In genomic region chr5:59661306-59661705, GRCh38 we compare ENCODE assay signal across 12 cellular contexts.
DNase-seq lines count a peak whose midpoint lies in the region; ATAC-seq, FAIRE-seq and TF ChIP-seq lines count a peak whose summit lies in the region.
"Had no signal": no experiment of that assay in that cellular context is flagged by ENCODE, and none has a peak within 500 bp of the region (broad histone marks: within the 10 kb centered on the region; RNA-seq: fewer than 3 reads in every experiment).

No MANE protein-coding gene starts in this region.

- intact Hi-C loops in endothelial cell of umbilical vein (cut with micrococcal nuclease) (loop anchor here (2.0 to 5.0 kb wide), 4 partner anchors 74 to 474 kb away; no protein-coding TSS in a partner anchor), body of pancreas (cut with DNase I) (loop anchor here (10.0 kb wide), 1 partner anchor 257 kb away; no protein-coding TSS in a partner anchor)

- H3K27me3 ChIP-seq in endothelial cell of umbilical vein (ENCODE audit: control insufficient read depth in 2 of 2, insufficient read depth in 2 of 2, low read length in 2 of 2), result no peaks in the 10 kb centered on the region
- H3K27me3 ChIP-seq in body of pancreas, result no peaks in the 10 kb centered on the region

- 97 to 100% methylated on average over 1 of the region's 1 CpG for WGBS in body of pancreas, 2 donors

- ATAC-seq in body of pancreas, result no peak

- TF ChIP-seq POLR2A in endothelial cell of umbilical vein (IDR thresholded peaks at IDR 0.05; ENCODE audit: low read depth, low read length) (no peak), body of pancreas (IDR thresholded peaks at IDR 0.05) (no peak)

- H3K4me2 ChIP-seq in endothelial cell of umbilical vein (ENCODE audit: insufficient read depth, low read length), result peak overlapping the region; percentile 60

- H3K4me3 ChIP-seq in endothelial cell of umbilical vein (replicated peaks in 1 of 3; ENCODE audit: insufficient read depth in 1 of 3, low read depth in 1 of 3, low read length in 3 of 3) (no peak overlapping the region), body of pancreas (no peak overlapping the region)

- CTCF ChIA-PET in endothelial cell of umbilical vein (lab: Charles Lee), result interaction anchor here (0.9 to 6.5 kb wide), 26 partner anchors 10 to 627 kb away, joined by 3 to 139 read pairs (median 6); no protein-coding TSS in a partner anchor

- H3K4me1 Mint-ChIP-seq in osteocyte (ENCODE audit: unreplicated experiment), result peaks cover 30% of the 10 kb centered on the region

- dilution Hi-C loops in endothelial cell of umbilical vein (cut with MboI; ENCODE audit: extremely low pct_ligation_motif_present, low sequenced_read_pairs), result no loop called here

- H3K27ac Mint-ChIP-seq in osteocyte (ENCODE audit: unreplicated experiment), result peak overlapping the region; percentile 38
- H3K27ac Mint-ChIP-seq: activated CD4-positive, alpha-beta memory T cell treated with anti-CD3 and anti-CD28 coated beads for 36 hours; dendritic cell treated with granulocyte-macrophage colony-stimulating factor and Interleukin-4, amounts not matched to agents 40 ng/mL and 50 ng/mL, for 4 days had no signal

- H3K36me3 ChIP-seq in endothelial cell of umbilical vein (ENCODE audit: control insufficient read depth in 2 of 2, extremely low read depth in 1 of 2, insufficient read depth in 2 of 2, low read length in 2 of 2) (no peaks in the 10 kb centered on the region), body of pancreas (replicated peaks in 1 of 2; ENCODE audit: insufficient read depth in 1 of 2, low read depth in 2 of 2) (no peaks in the 10 kb centered on the region)
- H3K36me3 ChIP-seq: lower lobe of right lung had no signal

- no peaks in the 10 kb centered on the region for H3K36me3 Mint-ChIP-seq in osteocyte (ENCODE audit: unreplicated experiment)
- H3K36me3 Mint-ChIP-seq: activated CD4-positive, alpha-beta memory T cell treated with anti-CD3 and anti-CD28 coated beads for 36 hours had no signal

- DNase-seq in DMS114 treated with DMSO at 0.1 percent for 48 hours (lab: John Stamatoyannopoulos, UW; ENCODE audit: unreplicated experiment), result peak; percentile 52
- peak; percentile 27 for DNase-seq in M059J (ENCODE audit: low read depth)
- DNase-seq in endothelial cell of umbilical vein (ENCODE audit: low read depth, low spot score), result peak; percentile 19
- DNase-seq in osteocyte (ENCODE audit: extremely low spot score, unreplicated experiment), result no peak
- DNase-seq in stimulated activated CD4-positive, alpha-beta T cell treated with anti-CD3 and anti-CD28 coated beads, Interleukin-12 subunit alpha, Interleukin-12 subunit beta, amount 100 ng/mL, for 4 hours, result no peak
- no peak for DNase-seq in amygdala (lab: John Stamatoyannopoulos, UW)
- no peak for DNase-seq in AG08396 (ENCODE audit: low spot score)
- DNase-seq in body of pancreas, result no peak
- DNase-seq: activated CD4-positive, alpha-beta memory T cell treated with anti-CD3 and anti-CD28 coated beads for 36 hours; lower lobe of right lung; nucleus accumbens had no signal

- H3K9me3 Mint-ChIP-seq in osteocyte (ENCODE audit: unreplicated experiment), result no peaks in the 10 kb centered on the region
- H3K9me3 Mint-ChIP-seq: activated CD4-positive, alpha-beta memory T cell treated with anti-CD3 and anti-CD28 coated beads for 36 hours; dendritic cell treated with granulocyte-macrophage colony-stimulating factor and Interleukin-4, amounts not matched to agents 40 ng/mL and 50 ng/mL, for 4 days had no signal

- H2AFZ ChIP-seq in endothelial cell of umbilical vein (ENCODE audit: low read depth, low read length), result no peak overlapping the region

- FAIRE-seq in endothelial cell of umbilical vein (lab: Jason Lieb, UNC), result no peak

- H3K4me1 ChIP-seq in endothelial cell of umbilical vein (ENCODE audit: control insufficient read depth, extremely low read depth, insufficient read depth, low read length) (peaks cover 20% of the 10 kb centered on the region), body of pancreas (no peaks in the 10 kb centered on the region)

- H3K4me3 Mint-ChIP-seq in osteocyte (ENCODE audit: unreplicated experiment), result no peak overlapping the region
- H3K4me3 Mint-ChIP-seq: activated CD4-positive, alpha-beta memory T cell treated with anti-CD3 and anti-CD28 coated beads for 36 hours; dendritic cell treated with granulocyte-macrophage colony-stimulating factor and Interleukin-4, amounts not matched to agents 40 ng/mL and 50 ng/mL, for 4 days had no signal

- no TSS peak for BruUV-seq in endothelial cell of umbilical vein (replicated peaks; lab: Mats Ljungman, UMichigan)

- H4K20me1 ChIP-seq in endothelial cell of umbilical vein (replicated peaks; ENCODE audit: control insufficient read depth, extremely low read depth, insufficient read depth, low read length), result peaks cover 3% of the 10 kb centered on the region

- POLR2A ChIA-PET in endothelial cell of umbilical vein (lab: Charles Lee), result no interaction called here

- TF ChIP-seq CTCF in endothelial cell of umbilical vein (IDR thresholded peaks at IDR 0.05; ENCODE audit: extremely low read depth in 1 of 2, insufficient read depth in 1 of 2, low read depth in 1 of 2, low read length in 2 of 2) (no peak), osteocyte (IDR thresholded peaks at IDR 0.05) (no peak), body of pancreas (IDR thresholded peaks at IDR 0.05) (no peak)

- H3K9me3 ChIP-seq in endothelial cell of umbilical vein (replicated peaks; ENCODE audit: control insufficient read depth, insufficient read depth, low read length), result no peaks in the 10 kb centered on the region
- H3K9me3 ChIP-seq in body of pancreas, result no peaks in the 10 kb centered on the region
- H3K9me3 ChIP-seq: lower lobe of right lung had no signal

- no peaks in the 10 kb centered on the region for H3K27me3 Mint-ChIP-seq in osteocyte (ENCODE audit: unreplicated experiment)
- H3K27me3 Mint-ChIP-seq: activated CD4-positive, alpha-beta memory T cell treated with anti-CD3 and anti-CD28 coated beads for 36 hours; dendritic cell treated with granulocyte-macrophage colony-stimulating factor and Interleukin-4, amounts not matched to agents 40 ng/mL and 50 ng/mL, for 4 days had no signal

- no peaks in the 10 kb centered on the region for H3K79me2 ChIP-seq in endothelial cell of umbilical vein (ENCODE audit: control insufficient read depth, insufficient read depth, low read length)

- H3K27ac ChIP-seq in endothelial cell of umbilical vein (ENCODE audit: insufficient read depth, low read depth, low read length) (peak overlapping the region; percentile 42), body of pancreas (no peak overlapping the region)
- H3K27ac ChIP-seq: lower lobe of right lung had no signal

- H3K9ac ChIP-seq in endothelial cell of umbilical vein (replicated peaks; ENCODE audit: extremely low read depth, insufficient read depth, low read length), result no peak overlapping the region

- no peaks in the 10 kb centered on the region for H3K9me1 ChIP-seq in endothelial cell of umbilical vein (replicated peaks; ENCODE audit: control insufficient read depth, extremely low read depth, insufficient read depth, low read length)

TF ChIP-seq in endothelial cell of umbilical vein, 7 proteins besides CTCF, POLR2A, EP300 and RAD21:
- TF ChIP-seq POLR2AphosphoS5 (IDR thresholded peaks at IDR 0.05; ENCODE audit: insufficient read depth, low read depth, low read length) (no peak), GATA2 (IDR thresholded peaks at IDR 0.05; ENCODE audit: insufficient read depth, insufficient read length, low read depth, low read length) (no peak), JUN (IDR thresholded peaks at IDR 0.05; ENCODE audit: borderline replicate concordance, insufficient read depth, insufficient read length, low read depth) (no peak), FOS (IDR thresholded peaks at IDR 0.05; ENCODE audit: borderline replicate concordance, insufficient read depth, low read length) (no peak), EZH2 (IDR thresholded peaks at IDR 0.05; ENCODE audit: borderline replicate concordance, low read depth, low read length, severe bottlenecking) (no peak), MYC (IDR thresholded peaks at IDR 0.05; ENCODE audit: low read depth, low read length) (no peak)
- TF ChIP-seq, protein P1, sequence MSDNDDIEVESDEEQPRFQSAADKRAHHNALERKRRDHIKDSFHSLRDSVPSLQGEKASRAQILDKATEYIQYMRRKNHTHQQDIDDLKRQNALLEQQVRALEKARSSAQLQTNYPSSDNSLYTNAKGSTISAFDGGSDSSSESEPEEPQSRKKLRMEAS (IDR thresholded peaks at IDR 0.05; ENCODE audit: insufficient read depth, insufficient read length), result no peak

Comparison
In these comparisons a context has a peak if more than half of its experiments do, and no peak if none do; other contexts are left out.
1. DNase-seq: peak in DMS114 treated with DMSO at 0.1 percent for 48 hours (single experiment), M059J (single experiment) and endothelial cell of umbilical vein (single experiment); none in osteocyte (single experiment), stimulated activated CD4-positive, alpha-beta T cell treated with anti-CD3 and anti-CD28 coated beads, Interleukin-12 subunit alpha, Interleukin-12 subunit beta, amount 100 ng/mL, for 4 hours (single experiment), amygdala (0 of 56), AG08396 (single experiment) and body of pancreas (0 of 4).